Comparison of ENCODE assay signal across 8 cellular contexts in the genomic region with DNA sequence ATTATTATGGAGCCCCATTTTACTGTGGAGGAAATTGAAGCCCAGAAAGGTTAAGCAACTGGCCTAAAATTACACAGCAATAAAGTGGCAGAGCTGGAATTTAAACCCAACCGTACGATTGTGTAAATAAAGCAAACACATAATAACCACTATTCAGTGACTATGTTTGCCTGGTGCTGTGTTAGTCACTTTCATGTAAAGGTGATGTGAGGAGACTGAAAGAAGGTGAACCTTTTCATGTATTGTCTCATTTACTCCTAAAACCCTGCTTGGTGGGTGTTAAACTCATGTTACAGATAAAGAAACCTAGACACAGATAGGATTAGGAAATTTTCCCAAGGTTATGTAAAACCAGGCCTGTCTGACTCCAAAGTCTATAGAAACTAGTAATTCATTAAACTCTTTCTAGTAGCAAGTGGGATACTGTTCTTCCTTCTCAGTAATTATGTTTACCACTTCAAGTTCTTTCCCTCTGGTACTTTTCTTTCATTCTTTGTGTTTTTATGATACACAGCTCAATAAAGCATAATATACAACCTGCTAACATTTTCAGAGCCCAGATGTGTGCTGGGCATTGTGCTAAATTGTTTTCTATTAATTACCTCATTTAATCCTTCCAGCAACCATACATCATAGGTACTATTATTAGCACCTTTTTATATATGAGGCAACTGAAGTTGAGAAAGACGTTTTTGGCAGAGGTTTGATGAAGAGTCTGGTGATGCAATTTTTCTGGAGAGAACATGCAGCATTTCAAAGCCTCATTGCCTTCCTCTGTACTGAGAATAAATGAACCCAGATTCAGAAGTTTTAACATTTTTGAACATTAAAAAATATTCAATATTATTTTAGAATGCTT.
DNase-seq lines count a peak whose midpoint lies in the region; ATAC-seq lines count a peak whose summit lies in the region.

No MANE protein-coding gene starts in this region.

- ATAC-seq in HG02588 (IDR thresholded peaks at IDR 0.05; ENCODE audit: unreplicated experiment), result peak; percentile 3

- H3K27ac ChIP-seq in iPS-18a (ENCODE audit: low read length), result no peak overlapping the region

- H3K4me3 ChIP-seq in iPS-18a (ENCODE audit: low read length), result no peak overlapping the region

- H3K9me3 ChIP-seq in iPS-18a (ENCODE audit: control insufficient read depth, low read depth, low read length), result no peaks in the 10 kb centered on the region

- no peaks in the 10 kb centered on the region for H3K36me3 ChIP-seq in iPS-18a (ENCODE audit: control insufficient read depth, low read depth, low read length)

- H3K4me1 ChIP-seq in iPS-18a (ENCODE audit: control insufficient read depth, low read depth, low read length), result peaks cover 40% of the 10 kb centered on the region

- no peaks in the 10 kb centered on the region for H3K27me3 ChIP-seq in iPS-18a (ENCODE audit: control insufficient read depth, insufficient read depth, low read length)

- DNase-seq in GM04503 (ENCODE audit: low read depth) (peak; percentile 31), SIG-M5 (lab: John Stamatoyannopoulos, UW) (peak; percentile 83), medulla oblongata (ENCODE audit: extremely low spot score) (no peak), inferior parietal cortex (ENCODE audit: extremely low spot score) (no peak), C1 segment of cervical spinal cord (lab: John Stamatoyannopoulos, UW) (no peak)
- DNase-seq in activated naive CD4-positive, alpha-beta T cell treated with anti-CD3 and anti-CD28 coated beads, Interleukin-2, amount 50 U/mL, for 16 hours, result no peak

- peak overlapping the region; percentile 55 for H3K9ac ChIP-seq in iPS-18a (ENCODE audit: low read length)

Comparison
In these comparisons a context has a peak if more than half of its experiments do, and no peak if none do; other contexts are left out.
1. DNase-seq: peak in GM04503 (single experiment) and SIG-M5 (single experiment); none in medulla oblongata (single experiment), inferior parietal cortex (single experiment), activated naive CD4-positive, alpha-beta T cell treated with anti-CD3 and anti-CD28 coated beads, Interleukin-2, amount 50 U/mL, for 16 hours (single experiment) and C1 segment of cervical spinal cord (0 of 14).